In genomic region chr5:169804861-169805260, GRCh38 we compare ENCODE assay signal across 10 cellular contexts.
DNase-seq lines count a peak whose midpoint lies in the region; ATAC-seq, FAIRE-seq and TF ChIP-seq lines count a peak whose summit lies in the region.
"Had no signal": no experiment of that assay in that cellular context is flagged by ENCODE, and none has a peak within 500 bp of the region (broad histone marks: within the 10 kb centered on the region; RNA-seq: fewer than 3 reads in every experiment).

No MANE protein-coding gene starts in this region.

- CTCF ChIA-PET in AG04449 (lab: Yijun Ruan, JAX) = interaction anchor here (1.2 to 3.7 kb wide), 4 partner anchors 99 to 181 kb away, joined by 3 to 26 read pairs (median 12); partner anchors contain the start of gene INSYN2B

- no peaks in the 10 kb centered on the region for H3K9me3 Mint-ChIP-seq in activated naive CD4-positive, alpha-beta T cell treated with anti-CD3 and anti-CD28 coated beads, Interleukin-2, amount 50 U/mL, for 72 hours

- TF ChIP-seq POLR2A in GM12892 (IDR thresholded peaks at IDR 0.05; ENCODE audit: low read depth, low read length) (no peak), prostate gland (IDR thresholded peaks at IDR 0.05) (no peak)

- ATAC-seq in activated naive CD4-positive, alpha-beta T cell treated with anti-CD3 and anti-CD28 coated beads, Interleukin-2, amount 50 U/mL, for 72 hours = peak; percentile 25 to 30
- no peak for ATAC-seq in HG02763 (IDR thresholded peaks at IDR 0.05; ENCODE audit: unreplicated experiment)

- H3K27ac Mint-ChIP-seq in activated naive CD4-positive, alpha-beta T cell treated with anti-CD3 and anti-CD28 coated beads, Interleukin-2, amount 50 U/mL, for 72 hours = peak overlapping the region; percentile 84 to 100

- intact Hi-C loops in head of caudate nucleus (cut with DNase I) = no loop called here
- intact Hi-C loops in prostate gland (cut with DNase I) = no loop called here

- 75% methylated on average over 1 of the region's 1 CpG for WGBS in prostate gland

- H3K27me3 ChIP-seq in prostate gland (replicated peaks; ENCODE audit: insufficient read depth) = no peaks in the 10 kb centered on the region
- H3K27me3 ChIP-seq: ovary had no signal

- TF ChIP-seq CTCF in AG04449 (IDR thresholded peaks at IDR 0.05; ENCODE audit: insufficient read depth, low read length, missing control alignments) (no peak), foreskin fibroblast (IDR thresholded peaks at IDR 0.05; ENCODE audit: low read depth, low read length) (no peak), prostate gland (IDR thresholded peaks at IDR 0.05) (no peak)

- peaks cover 23 to 41% of the 10 kb centered on the region in 2 donors for H3K36me3 Mint-ChIP-seq in activated naive CD4-positive, alpha-beta T cell treated with anti-CD3 and anti-CD28 coated beads, Interleukin-2, amount 50 U/mL, for 72 hours

- POLR2A ChIA-PET in AG04449 (lab: Yijun Ruan, JAX) = interaction anchor here (0.7 to 1.5 kb wide), 3 partner anchors 81 to 108 kb away, joined by 3 to 7 read pairs (median 4); no protein-coding TSS in a partner anchor

- H3K4me3 ChIP-seq in AG04449 (ENCODE audit: low read depth, low read length) (no peak overlapping the region), foreskin fibroblast (ENCODE audit: low read depth in 1 of 2, low read length in 2 of 2) (no peak overlapping the region), prostate gland (no peak overlapping the region)
- H3K4me3 ChIP-seq: ovary had no signal

- DNase-seq in AG04449 (ENCODE audit: low read depth, low spot score) (peak; percentile 33), GM12892 (ENCODE audit: insufficient read length) (no peak), foreskin fibroblast (peak; percentile 64 to 84), head of caudate nucleus (no peak), prostate gland (ENCODE audit: low spot score) (no peak), SK-N-DZ (ENCODE audit: low spot score) (no peak)
- DNase-seq in activated naive CD4-positive, alpha-beta T cell treated with anti-CD3 and anti-CD28 coated beads, Interleukin-2, amount 50 U/mL, for 72 hours (ENCODE audit: low spot score in 2 of 2) = peak in 1 of 2 donors; percentile 20
- DNase-seq: NCI-H2227 treated with DMSO at 0.1 percent for 48 hours, ovary had no signal

- no peaks in the 10 kb centered on the region for H3K9me3 ChIP-seq in prostate gland
- H3K9me3 ChIP-seq: ovary had no signal

- peak; percentile 44 for FAIRE-seq in GM12892 (lab: Jason Lieb, UNC)

- H3K4me1 ChIP-seq in prostate gland (replicated peaks) = no peaks in the 10 kb centered on the region

- no peaks in the 10 kb centered on the region for H3K36me3 ChIP-seq in prostate gland
- H3K36me3 ChIP-seq: ovary had no signal

- H3K27ac ChIP-seq in prostate gland = no peak overlapping the region
- H3K27ac ChIP-seq: ovary had no signal

Comparison
In these comparisons a context has a peak if more than half of its experiments do, and no peak if none do; other contexts are left out.
1. DNase-seq: peak in AG04449 (single experiment) and foreskin fibroblast (2 of 2); none in GM12892 (single experiment), head of caudate nucleus (0 of 42), prostate gland (single experiment) and SK-N-DZ (single experiment).